In genomic region chr12:48156648-48157015, GRCh38 we compare ENCODE assay signal across 8 cellular contexts. TPM values are rescaled to one million over a fixed set of nuclear protein-coding genes. Genes with fewer than 3 reads are reported as not detected.
DNase-seq lines count a peak whose midpoint lies in the region; TF ChIP-seq lines count a peak whose summit lies in the region.

No MANE protein-coding gene starts in this region.

- 21% methylated on average over 8 of the region's 8 CpGs for WGBS in prostate gland

- H3K36me3 ChIP-seq in SK-N-MC (ENCODE audit: insufficient read depth, low read length) (peaks cover 17% of the 10 kb centered on the region; the same call in 1 of the 2 replicates), prostate gland (peaks cover 0 to under 1% of the 10 kb centered on the region in 2 donors)

- no peaks in the 10 kb centered on the region for H3K27me3 ChIP-seq in prostate gland (replicated peaks; ENCODE audit: insufficient read depth)

- DNase-seq in GM03348 (ENCODE audit: low spot score), result peak; percentile 13
- no peak for DNase-seq in SK-N-MC (ENCODE audit: low read depth, low spot score)
- no peak for DNase-seq in fibroblast of mammary gland (ENCODE audit: low read depth)
- DNase-seq in prostate gland (ENCODE audit: low spot score), result no peak
- no peak for DNase-seq in cerebellum (ENCODE audit: low spot score)
- no peak for DNase-seq in NCI-H510A (lab: John Stamatoyannopoulos, UW)
- no peak for DNase-seq in activated CD4-positive, alpha-beta T cell treated with anti-CD3 and anti-CD28 coated beads for 4 hours
- no peak for DNase-seq in Kasumi-1 (lab: John Stamatoyannopoulos, UW)

- no peaks in the 10 kb centered on the region for H3K4me1 ChIP-seq in prostate gland (replicated peaks)

- intact Hi-C loops in prostate gland (cut with DNase I), result loop anchor here (5.0 kb wide), 2 partner anchors 34 to 49 kb away; partner anchors contain the start of gene SENP1

- H3K9ac ChIP-seq in SK-N-MC (ENCODE audit: insufficient read length), result peak overlapping the region; percentile 84

- no peaks in the 10 kb centered on the region for H3K9me3 ChIP-seq in SK-N-MC (ENCODE audit: low read depth, low read length)
- no peaks in the 10 kb centered on the region for H3K9me3 ChIP-seq in prostate gland

- no peak for TF ChIP-seq POLR2A in prostate gland (IDR thresholded peaks at IDR 0.05)

- TF ChIP-seq CTCF in fibroblast of mammary gland (conservative IDR thresholded peaks at IDR 0.05; ENCODE audit: control insufficient read depth, insufficient read depth, low read depth, low read length) (no peak), prostate gland (IDR thresholded peaks at IDR 0.05) (no peak)

- H3K27ac ChIP-seq in SK-N-MC, result no peak overlapping the region
- peak overlapping the region; percentile 68 to 82 for H3K27ac ChIP-seq in prostate gland

- H3K4me3 ChIP-seq in SK-N-MC (peak overlapping the region; percentile 93), fibroblast of mammary gland (ENCODE audit: control insufficient read depth, low read depth, low read length) (peak overlapping the region; percentile 99), prostate gland (peak overlapping the region; percentile 72 to 75)

RNA-seq across cellular contexts. Expression of gene ASB8, which starts 0.7 kb away (rescaled TPM):
- total RNA-seq in prostate gland (10 to 100 TPM; 38.8 to 43.2 TPM), cerebellum (24.2 TPM)

RNA-seq across cellular contexts. Expression of gene CCDC184, which starts 26.8 kb away (rescaled TPM):
- total RNA-seq in prostate gland, result 1 to 10 TPM; 1.9 to 3.7 TPM
- 7.8 TPM for total RNA-seq in cerebellum

RNA-seq across cellular contexts. Expression of gene PFKM, which starts 37.5 kb away (rescaled TPM):
- total RNA-seq in prostate gland, result 10 to 100 TPM; 36.9 to 71.9 TPM
- 79.8 TPM for total RNA-seq in cerebellum

RNA-seq across cellular contexts. Expression of gene OR10AD1, which starts 46.5 kb away (rescaled TPM):
- total RNA-seq in prostate gland (not detected), cerebellum (not detected)

RNA-seq across cellular contexts. Expression of gene SENP1, which starts 50.8 kb away (rescaled TPM):
- total RNA-seq in prostate gland, result 10 to 100 TPM; 11.5 to 49.6 TPM
- total RNA-seq in cerebellum, result 33.0 TPM
